1 cellular context compared by ENCODE assay signal in the genomic region with DNA sequence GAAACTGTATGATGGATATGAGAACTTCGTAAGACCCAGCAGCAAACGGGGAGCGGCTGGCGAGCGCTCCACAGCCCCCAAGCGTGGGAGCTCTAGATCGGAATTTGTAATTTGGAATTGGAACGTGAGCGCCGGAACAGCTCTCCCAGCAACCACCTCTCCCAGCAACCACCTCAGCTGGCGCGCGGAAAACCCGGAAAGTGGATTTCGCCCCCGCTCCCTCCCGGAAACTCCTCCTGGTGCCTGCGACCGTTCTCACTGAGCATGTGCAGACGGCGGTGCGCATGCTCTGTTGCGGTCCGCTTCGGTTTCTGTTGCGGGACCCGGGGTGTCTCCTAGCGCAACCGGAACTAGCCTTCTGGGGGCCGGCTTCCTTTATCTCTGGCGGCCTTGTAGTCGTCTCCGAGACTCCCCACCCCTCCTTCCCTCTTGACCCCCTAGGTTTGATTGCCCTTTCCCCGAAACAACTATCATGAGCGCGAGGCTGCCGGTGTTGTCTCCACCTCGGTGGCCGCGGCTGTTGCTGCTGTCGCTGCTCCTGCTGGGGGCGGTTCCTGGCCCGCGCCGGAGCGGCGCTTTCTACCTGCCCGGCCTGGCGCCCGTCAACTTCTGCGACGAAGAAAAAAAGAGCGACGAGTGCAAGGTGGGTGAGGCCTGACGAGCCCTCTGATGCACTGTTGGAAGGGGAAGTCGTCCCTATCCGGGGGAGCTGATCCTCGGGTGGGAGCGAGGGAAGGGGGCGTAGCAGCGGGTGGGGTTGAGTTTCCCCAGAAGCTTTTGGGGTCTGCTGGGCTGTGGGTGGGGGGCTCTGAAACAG.
TF ChIP-seq lines count a peak whose summit lies in the region.

A gene with protein sequence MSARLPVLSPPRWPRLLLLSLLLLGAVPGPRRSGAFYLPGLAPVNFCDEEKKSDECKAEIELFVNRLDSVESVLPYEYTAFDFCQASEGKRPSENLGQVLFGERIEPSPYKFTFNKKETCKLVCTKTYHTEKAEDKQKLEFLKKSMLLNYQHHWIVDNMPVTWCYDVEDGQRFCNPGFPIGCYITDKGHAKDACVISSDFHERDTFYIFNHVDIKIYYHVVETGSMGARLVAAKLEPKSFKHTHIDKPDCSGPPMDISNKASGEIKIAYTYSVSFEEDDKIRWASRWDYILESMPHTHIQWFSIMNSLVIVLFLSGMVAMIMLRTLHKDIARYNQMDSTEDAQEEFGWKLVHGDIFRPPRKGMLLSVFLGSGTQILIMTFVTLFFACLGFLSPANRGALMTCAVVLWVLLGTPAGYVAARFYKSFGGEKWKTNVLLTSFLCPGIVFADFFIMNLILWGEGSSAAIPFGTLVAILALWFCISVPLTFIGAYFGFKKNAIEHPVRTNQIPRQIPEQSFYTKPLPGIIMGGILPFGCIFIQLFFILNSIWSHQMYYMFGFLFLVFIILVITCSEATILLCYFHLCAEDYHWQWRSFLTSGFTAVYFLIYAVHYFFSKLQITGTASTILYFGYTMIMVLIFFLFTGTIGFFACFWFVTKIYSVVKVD (plus strand): TSS at position 338 of the 817 bp plus-strand sequence. CDS start 135 bp downstream, at position 473.

TF ChIP-seq in HCT116, 20 proteins besides CTCF, POLR2A, EP300 and RAD21 (continued from another document):
- TF ChIP-seq, protein P1, sequence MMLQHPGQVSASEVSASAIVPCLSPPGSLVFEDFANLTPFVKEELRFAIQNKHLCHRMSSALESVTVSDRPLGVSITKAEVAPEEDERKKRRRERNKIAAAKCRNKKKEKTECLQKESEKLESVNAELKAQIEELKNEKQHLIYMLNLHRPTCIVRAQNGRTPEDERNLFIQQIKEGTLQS (IDR thresholded peaks at IDR 0.05): no peak
- TF ChIP-seq ZNF274 (IDR thresholded peaks at IDR 0.05; ENCODE audit: low read depth, low read length): no peak
- no peak for TF ChIP-seq JUND (IDR thresholded peaks at IDR 0.05)
- TF ChIP-seq EGR1 (IDR thresholded peaks at IDR 0.05; ENCODE audit: low read depth): no peak
- peak; percentile 92 for TF ChIP-seq POLR2AphosphoS5 (IDR thresholded peaks at IDR 0.05; ENCODE audit: low read depth, low read length)
- TF ChIP-seq CEBPB (IDR thresholded peaks at IDR 0.05; ENCODE audit: low read depth): no peak
- TF ChIP-seq FOSL1 (IDR thresholded peaks at IDR 0.05; ENCODE audit: low read depth): no peak
- TF ChIP-seq ZFX (IDR thresholded peaks at IDR 0.05): peak; percentile 69
